Comparison of ENCODE assay signal across 16 cellular contexts in genomic region chr3:13530241-13531009, GRCh38. TPM values are rescaled to one million over a fixed set of nuclear protein-coding genes. Genes with fewer than 3 reads are reported as not detected.
"Had no signal": no experiment of that assay in that cellular context is flagged by ENCODE, and none has a peak within 500 bp of the region (broad histone marks: within the 10 kb centered on the region; RNA-seq: fewer than 3 reads in every experiment).

No MANE protein-coding gene starts in this region.

- H3K9ac ChIP-seq: parathyroid adenoma had no signal

- H3K4me1 Mint-ChIP-seq: immature natural killer cell had no signal

- H3K36me3 Mint-ChIP-seq: activated naive CD8-positive, alpha-beta T cell; immature natural killer cell; mesothelial cell of epicardium; natural killer cell treated with Interleukin-12 subunit alpha and Interleukin-12 subunit beta and Interleukin-15 and Interleukin-18, amount 100 ng/mL, for 72 hours had no signal

- H3K27ac ChIP-seq: cardiac muscle cell, epithelial cell of prostate, neutrophil, parathyroid adenoma had no signal

- ATAC-seq: natural killer cell treated with Interleukin-12 subunit alpha and Interleukin-12 subunit beta and Interleukin-15 and Interleukin-18, amount 100 ng/mL, for 72 hours had no signal

- H3K9me3 ChIP-seq: neutrophil had no signal

- H3K36me3 ChIP-seq: cardiac muscle cell, neutrophil had no signal

- H3K4me3 Mint-ChIP-seq: activated naive CD8-positive, alpha-beta T cell; immature natural killer cell; mesothelial cell of epicardium; natural killer cell treated with Interleukin-12 subunit alpha and Interleukin-12 subunit beta and Interleukin-15 and Interleukin-18, amount 100 ng/mL, for 72 hours; stimulated activated naive CD8-positive, alpha-beta T cell treated with anti-CD3 and anti-CD28 coated beads, Interleukin-15, Interleukin-2, amounts not matched to agents 100 ng/mL and 50 ng/mL, for 24 hours had no signal

- H3K9me3 Mint-ChIP-seq: immature natural killer cell; mesothelial cell of epicardium; natural killer cell treated with Interleukin-12 subunit alpha and Interleukin-12 subunit beta and Interleukin-15 and Interleukin-18, amount 100 ng/mL, for 72 hours; stimulated activated naive CD8-positive, alpha-beta T cell treated with anti-CD3 and anti-CD28 coated beads, Interleukin-15, Interleukin-2, amounts not matched to agents 100 ng/mL and 50 ng/mL, for 24 hours had no signal

- DNase-seq: activated CD4-positive, alpha-beta T cell treated with anti-CD3 and anti-CD28 coated beads, Interleukin-2, amount 50 U/mL, for 4 hours; activated T-cell treated with anti-CD3 and anti-CD28 coated beads for 4 hours; amniotic stem cell; immature natural killer cell; stimulated activated CD4-positive, alpha-beta T cell treated with anti-CD3 and anti-CD28 coated beads, Interleukin-12 subunit alpha, Interleukin-12 subunit beta, amount 100 ng/mL, for 4 hours; SW 1271 had no signal

- H3K27me3 Mint-ChIP-seq: activated naive CD8-positive, alpha-beta T cell had no signal

- H3K4me1 ChIP-seq: parathyroid adenoma had no signal

- H3K4me3 ChIP-seq: cardiac muscle cell, lung had no signal

- H3K27ac Mint-ChIP-seq: activated naive CD8-positive, alpha-beta T cell; mesothelial cell of epicardium; natural killer cell treated with Interleukin-12 subunit alpha and Interleukin-12 subunit beta and Interleukin-15 and Interleukin-18, amount 100 ng/mL, for 72 hours; stimulated activated naive CD8-positive, alpha-beta T cell treated with anti-CD3 and anti-CD28 coated beads, Interleukin-15, Interleukin-2, amounts not matched to agents 100 ng/mL and 50 ng/mL, for 24 hours had no signal

- H3K27me3 ChIP-seq: cardiac muscle cell, neutrophil had no signal

RNA-seq across cellular contexts. Expression of gene FBLN2, which starts 18.5 kb away (rescaled TPM):
- total RNA-seq: natural killer cell treated with Interleukin-12 subunit alpha and Interleukin-12 subunit beta and Interleukin-15 and Interleukin-18, amount 100 ng/mL, for 72 hours; T-helper 2 cell treated with Interferon-gamma antibody and Interleukin-4, amounts not matched to agents 100 ng/mL and 5 ng/mL, for 36 hours had no signal
